Comparison of ENCODE assay signal across 18 cellular contexts in genomic region chr12:50518129-50518528, GRCh38. TPM values are rescaled to one million over a fixed set of nuclear protein-coding genes. Genes with fewer than 3 reads are reported as not detected.
DNase-seq lines count a peak whose midpoint lies in the region; ATAC-seq and TF ChIP-seq lines count a peak whose summit lies in the region.
"Had no signal": no experiment of that assay in that cellular context is flagged by ENCODE, and none has a peak within 500 bp of the region (broad histone marks: within the 10 kb centered on the region; RNA-seq: fewer than 3 reads in every experiment).

No MANE protein-coding gene starts in this region.

- H3K9me3 ChIP-seq in A673 (ENCODE audit: low read depth, low read length, poor library complexity, severe bottlenecking) (peaks cover 1% of the 10 kb centered on the region), RWPE2 (ENCODE audit: severe bottlenecking) (no peaks in the 10 kb centered on the region), mesodermal cell (ENCODE audit: control insufficient read depth, low read length) (no peaks in the 10 kb centered on the region)
- H3K9me3 ChIP-seq in CD4-positive, alpha-beta T cell (ENCODE audit: control insufficient read depth, low read length), result no peaks in the 10 kb centered on the region
- H3K9me3 ChIP-seq: prostate gland had no signal

- whole genome bisulfite sequencing in mesodermal cell (ENCODE audit: insufficient coverage in 2 of 2), 2 experiments, result 94% methylated on average over 9 to 12 of the region's 13 CpGs

- H3K4me3 ChIP-seq in A673 (ENCODE audit: low read depth, low read length, poor library complexity, severe bottlenecking) (no peak overlapping the region), RWPE2 (ENCODE audit: severe bottlenecking) (no peak overlapping the region), mesodermal cell (ENCODE audit: extremely low read depth, insufficient read depth, low read length, poor library complexity, severe bottlenecking) (no peak overlapping the region)
- H3K4me3 ChIP-seq: prostate gland had no signal

- H3K36me3 ChIP-seq in A673 (ENCODE audit: insufficient read depth, low read length, poor library complexity, severe bottlenecking) (peaks cover 2% of the 10 kb centered on the region), RWPE2 (ENCODE audit: low read depth) (peaks cover 12% of the 10 kb centered on the region), mesodermal cell (ENCODE audit: control insufficient read depth, insufficient read depth, low read length) (peaks cover 12% of the 10 kb centered on the region)
- H3K36me3 ChIP-seq: prostate gland had no signal

- no peak for ATAC-seq in CD4-positive, alpha-beta T cell (ENCODE audit: poor library complexity)
- ATAC-seq in RWPE2 (ENCODE audit: low read depth), result no peak
- no peak for ATAC-seq in HG02938 (IDR thresholded peaks at IDR 0.05; ENCODE audit: unreplicated experiment)
- no peak for ATAC-seq in HG02642 (IDR thresholded peaks at IDR 0.05; ENCODE audit: poor library complexity, unreplicated experiment)

- H3K27ac Mint-ChIP-seq in CD4-positive, alpha-beta T cell, result no peak overlapping the region
- H3K27ac Mint-ChIP-seq: activated naive CD4-positive, alpha-beta T cell treated with anti-CD3 and anti-CD28 coated beads, Interleukin-2, amount 50 U/mL, for 24 hours had no signal

- CTCF ChIA-PET in A673 (lab: Charles Lee), result interaction anchor here (0.6 kb wide), 1 partner anchor 247 kb away, joined by 3 read pairs; no protein-coding TSS in a partner anchor
- CTCF ChIA-PET in CD4-positive, alpha-beta T cell (lab: Charles Lee), result interaction anchor here (1.0 to 1.6 kb wide), 5 partner anchors 9 to 80 kb away, joined by 3 to 4 read pairs (median 3); no protein-coding TSS in a partner anchor

- BruUV-seq in A673 (replicated peaks; lab: Mats Ljungman, UMichigan), result no TSS peak

- H3K9me3 Mint-ChIP-seq in CD4-positive, alpha-beta T cell, result no peaks in the 10 kb centered on the region
- H3K9me3 Mint-ChIP-seq: activated naive CD4-positive, alpha-beta T cell treated with anti-CD3 and anti-CD28 coated beads, Interleukin-2, amount 50 U/mL, for 24 hours; naive thymus-derived CD8-positive, alpha-beta T cell had no signal

- H3K4me1 ChIP-seq in A673 (ENCODE audit: insufficient read depth, low read length, poor library complexity, severe bottlenecking), result peaks cover 24% of the 10 kb centered on the region
- H3K4me1 ChIP-seq in RWPE2 (ENCODE audit: insufficient read depth, poor library complexity, severe bottlenecking), result peaks cover 6% of the 10 kb centered on the region
- H3K4me1 ChIP-seq in mesodermal cell (ENCODE audit: control insufficient read depth, insufficient read depth, low read length, poor library complexity, severe bottlenecking), result peaks cover 10% of the 10 kb centered on the region
- H3K4me1 ChIP-seq: prostate gland had no signal

- POLR2A ChIA-PET in A673 (lab: Charles Lee; ENCODE audit: low non-redundant PET), result no interaction called here
- POLR2A ChIA-PET in CD4-positive, alpha-beta T cell (lab: Charles Lee), result interaction anchor here (0.7 to 5.3 kb wide), 2 partner anchors 11 to 202 kb away, joined by 4 to 75 read pairs; no protein-coding TSS in a partner anchor

- H3K27me3 ChIP-seq in A673 (replicated peaks; ENCODE audit: insufficient read depth, low read depth, low read length, poor library complexity), result no peaks in the 10 kb centered on the region
- no peaks in the 10 kb centered on the region for H3K27me3 ChIP-seq in CD4-positive, alpha-beta T cell (ENCODE audit: control insufficient read depth, insufficient read depth, low read length)
- H3K27me3 ChIP-seq in RWPE2 (ENCODE audit: insufficient read depth, poor library complexity, severe bottlenecking), result no peaks in the 10 kb centered on the region

- DNase-seq in A673 (ENCODE audit: low spot score) (no peak), RWPE2 (ENCODE audit: low spot score) (no peak), T1000 (lab: John Stamatoyannopoulos, UW) (no peak), cerebellum (ENCODE audit: low spot score) (no peak)
- DNase-seq in CD4-positive, alpha-beta T cell, result no peak
- DNase-seq: activated CD4-positive, CD25-positive, alpha-beta regulatory T cell treated with anti-CD3 and anti-CD28 coated beads, Interleukin-2, amount 50 U/mL, for 72 hours; activated T-cell treated with anti-CD3 and anti-CD28 coated beads for 4 hours; DMS79 treated with DMSO at 0.1 percent for 48 hours; effector CD4-positive, alpha-beta T cell; hypothalamus; NCI-H2081 treated with DMSO at 0.1 percent for 48 hours; NCI-H526 treated with DMSO at 0.1 percent for 48 hours had no signal

- H3K4me1 Mint-ChIP-seq in CD4-positive, alpha-beta T cell (ENCODE audit: low read depth), result peaks cover 41% of the 10 kb centered on the region

- TF ChIP-seq CTCF in A673 (conservative IDR thresholded peaks at IDR 0.05; ENCODE audit: low read depth, low read length), result no peak
- no peak for TF ChIP-seq CTCF in CD4-positive, alpha-beta T cell (IDR thresholded peaks at IDR 0.05)
- TF ChIP-seq CTCF in RWPE2 (IDR thresholded peaks at IDR 0.05; ENCODE audit: poor library complexity, severe bottlenecking), result no peak

- no peaks in the 10 kb centered on the region for H3K27me3 Mint-ChIP-seq in CD4-positive, alpha-beta T cell
- H3K27me3 Mint-ChIP-seq: activated naive CD4-positive, alpha-beta T cell treated with anti-CD3 and anti-CD28 coated beads, Interleukin-2, amount 50 U/mL, for 24 hours; naive thymus-derived CD8-positive, alpha-beta T cell had no signal

- H3K27ac ChIP-seq in A673 (ENCODE audit: low read depth, low read length, poor library complexity, severe bottlenecking), result peak overlapping the region; percentile 63
- H3K27ac ChIP-seq in CD4-positive, alpha-beta T cell (ENCODE audit: low read depth, low read length), result peak overlapping the region; percentile 48
- peak overlapping the region; percentile 60 for H3K27ac ChIP-seq in RWPE2 (ENCODE audit: poor library complexity, severe bottlenecking)
- peak overlapping the region; percentile 84 for H3K27ac ChIP-seq in mesodermal cell (ENCODE audit: low read depth, low read length, severe bottlenecking)
- H3K27ac ChIP-seq: prostate gland had no signal

- H3K36me3 Mint-ChIP-seq in CD4-positive, alpha-beta T cell (ENCODE audit: low read depth), result peaks cover 5% of the 10 kb centered on the region

- H3K4me3 Mint-ChIP-seq in CD4-positive, alpha-beta T cell, result no peak overlapping the region

- intact Hi-C loops in A673 (cut with micrococcal nuclease; ENCODE audit: unreplicated experiment), result no loop called here
- intact Hi-C loops in CD4-positive, alpha-beta T cell (cut with DNase I, micrococcal nuclease), result loop anchor here in 1 of 2 experiments (5.0 kb wide), 1 partner anchor 34 kb away; no protein-coding TSS in a partner anchor

RNA-seq across cellular contexts. Expression of gene DIP2B, which starts 13.3 kb away (rescaled TPM):
- total RNA-seq in A673 (2021) (37.2 and 40.5 TPM in 2 replicates), cerebellum (77.0 TPM)
- 10 to 100 TPM; 29.5 to 30.0 TPM for total RNA-seq in CD4-positive, alpha-beta T cell
- 23.4 TPM for polyA plus RNA-seq in mesodermal cell (2013, experiment 1 of 2)
- 21.9 TPM for polyA plus RNA-seq in mesodermal cell (2013, experiment 2 of 2)
